Comparison of ENCODE assay signal across 23 cellular contexts in the genomic region with DNA sequence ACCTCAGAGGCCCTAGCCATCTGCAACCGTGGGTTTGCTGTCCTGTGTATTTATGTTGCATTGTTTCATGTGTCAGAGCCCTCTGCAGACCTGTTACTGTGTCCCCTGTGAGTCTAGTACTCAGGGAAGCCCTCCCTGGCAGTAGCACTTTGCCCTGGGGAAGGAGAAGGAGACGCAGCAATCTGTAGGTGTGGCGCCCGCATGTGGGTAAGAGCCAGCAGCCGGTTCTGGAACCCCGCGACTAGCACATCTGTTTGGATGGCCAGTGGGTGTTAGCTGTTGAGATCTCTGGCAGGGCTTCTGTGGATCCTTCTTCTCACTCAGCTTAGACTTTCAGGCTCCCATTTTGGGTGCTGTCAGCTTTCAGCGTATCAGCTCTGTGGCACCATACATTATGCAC.
"Had no signal": no experiment of that assay in that cellular context is flagged by ENCODE, and none has a peak within 500 bp of the region (broad histone marks: within the 10 kb centered on the region; RNA-seq: fewer than 3 reads in every experiment).

No MANE protein-coding gene starts in this region.

- FAIRE-seq: endothelial cell of umbilical vein, kidney, pancreas had no signal

- ATAC-seq: foreskin keratinocyte; mucosa of descending colon; naive thymus-derived CD8-positive, alpha-beta T cell; pancreas; stimulated activated effector memory CD8-positive, alpha-beta T cell treated with anti-CD3 and anti-CD28 coated beads, Interleukin-12 subunit alpha, Interleukin-12 subunit beta, amount 100 ng/mL, for 72 hours; stimulated activated naive CD8-positive, alpha-beta T cell treated with anti-CD3 and anti-CD28 coated beads, Interleukin-15, Interleukin-2, amounts not matched to agents 100 U/mL and 50 U/mL, for 24 hours had no signal

- H3K27ac ChIP-seq: colonic mucosa, foreskin keratinocyte, hepatocyte, pancreas, prostate gland, right lobe of liver, thoracic aorta, transverse colon had no signal

- DNase-seq: cerebellar nuclear complex; colonic mucosa; dermis blood vessel endothelial cell; effector CD4-positive, alpha-beta T cell; endodermal cell; erythroblast; foreskin keratinocyte; mesendoderm; mucosa of descending colon; naive thymus-derived CD8-positive, alpha-beta T cell; pancreas; retina; right lobe of liver; stimulated activated CD4-positive, alpha-beta T cell treated with anti-CD3 and anti-CD28 coated beads, Interleukin-4, amount 100 ng/mL, for 1 hour; stimulated activated CD8-positive, alpha-beta memory T cell treated with anti-CD3 and anti-CD28 coated beads, Interleukin-4, amount 100 ng/mL, for 48 hours; stimulated activated naive CD8-positive, alpha-beta T cell treated with anti-CD3 and anti-CD28 coated beads, Interleukin-15, Interleukin-2, amounts not matched to agents 100 U/mL and 50 U/mL, for 24 hours; transverse colon had no signal
